In genomic region chr5:113270081-113270480, GRCh38 we compare ENCODE assay signal across 19 cellular contexts.
"Had no signal": no experiment of that assay in that cellular context is flagged by ENCODE, and none has a peak within 500 bp of the region (broad histone marks: within the 10 kb centered on the region; RNA-seq: fewer than 3 reads in every experiment).

No MANE protein-coding gene starts in this region.

- H3K27me3 Mint-ChIP-seq: activated CD4-positive, alpha-beta memory T cell treated with anti-CD3 and anti-CD28 coated beads, Interleukin-2, amount 10 ng/mL, durations not matched to agents 7 days and 5 days; stimulated activated memory B cell treated with anti-CD40 and anti-IgM and Interleukin-4, amounts not matched to agents 10 μg/mL and 1 μg/mL and 100 μg/mL, for 72 hours; type B pancreatic cell had no signal

- H3K4me1 Mint-ChIP-seq: stimulated activated memory B cell treated with anti-CD40 and anti-IgM and Interleukin-4, amounts not matched to agents 10 μg/mL and 1 μg/mL and 100 μg/mL, for 72 hours had no signal

- H3K4me1 ChIP-seq: ascending aorta, testis had no signal

- H3K4me3 Mint-ChIP-seq: activated CD4-positive, alpha-beta memory T cell treated with anti-CD3 and anti-CD28 coated beads, Interleukin-2, amount 10 ng/mL, durations not matched to agents 7 days and 5 days; activated T-cell treated with anti-CD3 and anti-CD28 coated beads, Interleukin-2, amount 50 U/mL, for 4 hours; mesothelial cell of epicardium; nephron progenitor cell; stimulated activated memory B cell treated with anti-CD40 and anti-IgM and Interleukin-4, amounts not matched to agents 10 μg/mL and 1 μg/mL and 100 μg/mL, for 72 hours; T-cell; type B pancreatic cell had no signal

- H3K36me3 ChIP-seq: ascending aorta, esophagus squamous epithelium, lower lobe of right lung, spleen had no signal

- H3K36me3 Mint-ChIP-seq: stimulated activated memory B cell treated with anti-CD40 and anti-IgM and Interleukin-4, amounts not matched to agents 10 μg/mL and 1 μg/mL and 100 μg/mL, for 72 hours; T-cell had no signal

- H3K9me3 Mint-ChIP-seq: activated CD4-positive, alpha-beta memory T cell treated with anti-CD3 and anti-CD28 coated beads, Interleukin-2, amount 10 ng/mL, durations not matched to agents 7 days and 5 days; activated T-cell treated with anti-CD3 and anti-CD28 coated beads, Interleukin-2, amount 50 U/mL, for 4 hours; mesothelial cell of epicardium; stimulated activated memory B cell treated with anti-CD40 and anti-IgM and Interleukin-4, amounts not matched to agents 10 μg/mL and 1 μg/mL and 100 μg/mL, for 72 hours; T-cell had no signal

- DNase-seq: activated CD4-positive, alpha-beta memory T cell treated with anti-CD3 and anti-CD28 coated beads, Interleukin-2, amount 10 ng/mL, durations not matched to agents 7 days and 5 days; activated CD4-positive, alpha-beta T cell treated with anti-CD3 and anti-CD28 coated beads for 48 hours; activated CD4-positive, CD25-positive, alpha-beta regulatory T cell; activated effector memory CD4-positive, alpha-beta T cell treated with Interleukin-2 at 50 U/mL for 16 hours; activated naive CD4-positive, alpha-beta T cell treated with anti-CD3 and anti-CD28 coated beads, Interleukin-2, amount 50 U/mL, for 16 hours; activated T-cell treated with anti-CD3 and anti-CD28 coated beads, Interleukin-2, amount 50 U/mL, for 4 hours; esophagus squamous epithelium; lower lobe of right lung; nephron progenitor cell; nucleus accumbens; posterior cingulate gyrus; spleen; stimulated activated CD4-positive, alpha-beta T cell treated with anti-CD3 and anti-CD28 coated beads, Interleukin-4, amount 100 ng/mL, for 4 hours; T-cell; testis had no signal

- ATAC-seq: activated T-cell treated with anti-CD3 and anti-CD28 coated beads, Interleukin-2, amount 50 U/mL, for 4 hours; lower lobe of right lung; stimulated activated memory B cell treated with anti-CD40 and anti-IgM and Interleukin-4, amounts not matched to agents 10 μg/mL and 1 μg/mL and 100 μg/mL, for 72 hours; T-cell had no signal

- H3K9me3 ChIP-seq: ascending aorta, esophagus squamous epithelium, lower lobe of right lung, spleen, testis had no signal

- H3K4me3 ChIP-seq: ascending aorta, esophagus squamous epithelium, lower lobe of right lung, spleen, testis had no signal

- H3K27ac Mint-ChIP-seq: activated CD4-positive, alpha-beta memory T cell treated with anti-CD3 and anti-CD28 coated beads, Interleukin-2, amount 10 ng/mL, durations not matched to agents 7 days and 5 days; mesothelial cell of epicardium; nephron progenitor cell; stimulated activated memory B cell treated with anti-CD40 and anti-IgM and Interleukin-4, amounts not matched to agents 10 μg/mL and 1 μg/mL and 100 μg/mL, for 72 hours; T-cell; type B pancreatic cell had no signal

- H3K27ac ChIP-seq: ascending aorta, esophagus squamous epithelium, lower lobe of right lung, spleen, testis had no signal

- H3K27me3 ChIP-seq: ascending aorta, esophagus squamous epithelium, spleen, testis had no signal
